In genomic region chr12:50032516-50033316, GRCh38 we compare ENCODE assay signal across 11 cellular contexts. TPM values are rescaled to one million over a fixed set of nuclear protein-coding genes. Genes with fewer than 3 reads are reported as not detected.
DNase-seq lines count a peak whose midpoint lies in the region; ATAC-seq and TF ChIP-seq lines count a peak whose summit lies in the region.
"Had no signal": no experiment of that assay in that cellular context is flagged by ENCODE, and none has a peak within 500 bp of the region (broad histone marks: within the 10 kb centered on the region; RNA-seq: fewer than 3 reads in every experiment).

No MANE protein-coding gene starts in this region.

- no peak for TF ChIP-seq CTCF in activated CD8-positive, alpha-beta T cell treated with anti-CD3 and anti-CD28 coated beads for 36 hours (IDR thresholded peaks at IDR 0.05)
- no peak for TF ChIP-seq CTCF in retinal pigment epithelial cell (conservative IDR thresholded peaks at IDR 0.05; ENCODE audit: low read depth, low read length)

- DNase-seq in GM03348 (ENCODE audit: low spot score) (peak; percentile 28), right cardiac atrium (peak in 1 of 3 donors; percentile 65), retinal pigment epithelial cell (ENCODE audit: low read depth) (no peak), COLO829 (ENCODE audit: low spot score) (no peak), SHP77 (lab: John Stamatoyannopoulos, UW) (no peak), superior temporal gyrus (ENCODE audit: extremely low spot score) (no peak)
- no peak for DNase-seq in activated CD8-positive, alpha-beta T cell treated with anti-CD3 and anti-CD28 coated beads for 36 hours
- no peak for DNase-seq in stimulated activated CD4-positive, alpha-beta T cell treated with anti-CD3 and anti-CD28 coated beads, Interleukin-1b, Interleukin-23, amount 100 ng/mL, for 48 hours
- DNase-seq: GOT3, SW 1271 had no signal

- CTCF ChIA-PET in activated CD8-positive, alpha-beta T cell treated with anti-CD3 and anti-CD28 coated beads for 36 hours (lab: Charles Lee) = interaction anchor here (0.6 to 1.1 kb wide), 4 partner anchors 26 to 87 kb away, joined by 3 to 4 read pairs (median 3); no protein-coding TSS in a partner anchor

- peaks cover 23% of the 10 kb centered on the region for H3K27me3 Mint-ChIP-seq in activated CD8-positive, alpha-beta T cell treated with anti-CD3 and anti-CD28 coated beads for 36 hours

- 14% methylated on average over 56 of the region's 56 CpGs for WGBS in right cardiac atrium

- H3K4me3 ChIP-seq in right cardiac atrium (ENCODE audit: low read length) (peak overlapping the region; percentile 11), retinal pigment epithelial cell (ENCODE audit: low read length) (peak overlapping the region; percentile 44)

- no peaks in the 10 kb centered on the region for H3K4me1 Mint-ChIP-seq in activated CD8-positive, alpha-beta T cell treated with anti-CD3 and anti-CD28 coated beads for 36 hours (ENCODE audit: low read depth)

- H3K27me3 ChIP-seq in right cardiac atrium (ENCODE audit: control insufficient read depth, insufficient read depth) = no peaks in the 10 kb centered on the region

- no peaks in the 10 kb centered on the region for H3K9me3 ChIP-seq in right cardiac atrium (ENCODE audit: control insufficient read depth, low read length)

- H3K27ac Mint-ChIP-seq in activated CD8-positive, alpha-beta T cell treated with anti-CD3 and anti-CD28 coated beads for 36 hours = no peak overlapping the region

- H3K36me3 Mint-ChIP-seq in activated CD8-positive, alpha-beta T cell treated with anti-CD3 and anti-CD28 coated beads for 36 hours (ENCODE audit: low read depth) = no peaks in the 10 kb centered on the region

- POLR2A ChIA-PET in activated CD8-positive, alpha-beta T cell treated with anti-CD3 and anti-CD28 coated beads for 36 hours (lab: Charles Lee) = no interaction called here

- H3K4me3 Mint-ChIP-seq in activated CD8-positive, alpha-beta T cell treated with anti-CD3 and anti-CD28 coated beads for 36 hours = no peak overlapping the region

- intact Hi-C loops in activated CD8-positive, alpha-beta T cell treated with anti-CD3 and anti-CD28 coated beads for 36 hours (cut with micrococcal nuclease) = no loop called here
- intact Hi-C loops in right cardiac atrium (cut with DNase I) = no loop called here

- no peaks in the 10 kb centered on the region for H3K4me1 ChIP-seq in right cardiac atrium (ENCODE audit: control insufficient read depth, insufficient read depth, low read length)

- ATAC-seq in activated CD8-positive, alpha-beta T cell treated with anti-CD3 and anti-CD28 coated beads for 36 hours = peak; percentile 27
- ATAC-seq in right cardiac atrium = peak; percentile 47 to 48

- no peaks in the 10 kb centered on the region for H3K9me3 Mint-ChIP-seq in activated CD8-positive, alpha-beta T cell treated with anti-CD3 and anti-CD28 coated beads for 36 hours

- H3K27ac ChIP-seq in right cardiac atrium (ENCODE audit: low read length) = no peak overlapping the region
- H3K27ac ChIP-seq: KMS-11 had no signal

RNA-seq across cellular contexts. Expression of gene RACGAP1, which starts 7.4 kb away (rescaled TPM):
- total RNA-seq in activated CD8-positive, alpha-beta T cell treated with anti-CD3 and anti-CD28 coated beads for 36 hours = 100 to 1,000 TPM; 113 to 117 TPM
- total RNA-seq in right cardiac atrium = 1 to 10 TPM; 3.2 to 8.2 (median 6.3) TPM
- 1.5 TPM for polyA plus RNA-seq in right cardiac atrium

RNA-seq across cellular contexts. Expression of gene ASIC1, which starts 24.7 kb away (rescaled TPM):
- 10 to 100 TPM; 14.3 to 17.3 TPM for total RNA-seq in activated CD8-positive, alpha-beta T cell treated with anti-CD3 and anti-CD28 coated beads for 36 hours
- total RNA-seq in right cardiac atrium = 1 to 10 TPM; 1.3 to 4.5 (median 3.2) TPM
- polyA plus RNA-seq in right cardiac atrium = 2.0 TPM

RNA-seq across cellular contexts. Expression of gene SMARCD1, which starts 52.4 kb away (rescaled TPM):
- 10 to 100 TPM; 47.3 to 55.1 TPM for total RNA-seq in activated CD8-positive, alpha-beta T cell treated with anti-CD3 and anti-CD28 coated beads for 36 hours
- total RNA-seq in right cardiac atrium = 10 to 100 TPM; 15.8 to 24.5 (median 19.7) TPM
- polyA plus RNA-seq in right cardiac atrium = 11.6 TPM

RNA-seq across cellular contexts. Expression of gene AQP6, which starts 60.0 kb away (rescaled TPM):
- not detected for total RNA-seq in activated CD8-positive, alpha-beta T cell treated with anti-CD3 and anti-CD28 coated beads for 36 hours
- under 1 TPM in 3 of 4 donors, not detected in 1; 0.15 to 0.25 (median 0.17) TPM for total RNA-seq in right cardiac atrium
- polyA plus RNA-seq in right cardiac atrium = 0.32 TPM

Comparison
In these comparisons a context has a peak if more than half of its experiments do, and no peak if none do; other contexts are left out.
1. RNA of gene RACGAP1, which starts 7.4 kb away (total RNA-seq): 113 to 117 TPM in activated CD8-positive, alpha-beta T cell treated with anti-CD3 and anti-CD28 coated beads for 36 hours; 3.2 to 8.2 TPM in right cardiac atrium; every median in the first group is over 10 times any median in the second.